ENCODE assay signal across 10 cellular contexts in the genomic region with DNA sequence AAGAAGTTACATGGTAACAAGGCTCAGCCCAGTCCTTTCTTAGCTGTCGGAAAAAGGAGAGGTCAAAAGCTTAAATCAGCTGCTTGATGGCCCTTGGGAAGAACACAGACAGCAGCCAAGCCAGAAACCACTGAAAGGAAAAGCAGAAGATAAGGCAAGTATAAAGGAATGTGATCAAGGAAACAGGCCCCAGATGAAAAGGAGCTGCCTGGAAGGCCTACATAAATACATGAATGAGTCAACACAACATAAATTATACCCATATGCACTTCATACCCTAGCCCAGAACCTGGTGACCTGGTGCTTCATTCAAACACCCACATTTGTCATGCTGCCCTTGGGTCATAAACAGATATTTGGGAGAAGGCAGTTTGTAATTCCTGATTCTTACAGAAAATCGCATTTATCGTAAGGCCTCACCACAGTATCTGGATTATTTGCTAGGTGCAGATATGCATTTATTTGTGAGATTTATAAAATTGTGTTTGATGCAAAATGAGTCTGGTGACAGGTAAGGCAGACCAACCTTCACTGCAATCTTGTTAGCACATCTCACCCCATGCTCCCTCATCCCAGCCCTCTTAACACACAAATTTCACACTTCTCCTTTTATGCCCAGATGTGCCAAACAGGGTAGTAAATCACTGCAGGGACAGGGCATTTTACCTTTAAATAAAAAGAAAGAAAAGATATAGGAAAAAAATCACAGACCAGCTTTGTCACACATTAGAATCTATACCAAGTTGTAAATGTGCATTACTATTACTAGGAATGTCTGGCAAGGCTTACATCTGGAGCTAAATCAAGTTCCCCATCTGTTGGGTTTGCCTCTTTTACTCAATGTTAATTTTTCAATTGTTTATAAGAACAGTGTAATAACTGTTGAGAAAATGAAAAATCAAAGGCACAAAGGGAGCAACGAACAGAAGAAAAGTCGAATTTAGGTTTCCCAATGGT.
DNase-seq lines count a peak whose midpoint lies in the region; ATAC-seq and TF ChIP-seq lines count a peak whose summit lies in the region.
"Had no signal": no experiment of that assay in that cellular context is flagged by ENCODE, and none has a peak within 500 bp of the region (broad histone marks: within the 10 kb centered on the region; RNA-seq: fewer than 3 reads in every experiment).

No MANE protein-coding gene starts in this region.

- no peak for TF ChIP-seq CTCF in foreskin fibroblast (IDR thresholded peaks at IDR 0.05; ENCODE audit: low read depth, low read length)

- peaks cover 27% of the 10 kb centered on the region for H3K4me1 ChIP-seq in rectal smooth muscle tissue (ENCODE audit: control insufficient read depth, insufficient read depth, low read length)

- peak overlapping the region; percentile 65 for H3K27ac ChIP-seq in rectal smooth muscle tissue (ENCODE audit: low read depth, low read length)

- peaks cover 58% of the 10 kb centered on the region for H3K36me3 Mint-ChIP-seq in T-cell

- H3K27ac Mint-ChIP-seq in T-cell, result no peak overlapping the region

- H3K4me3 Mint-ChIP-seq in T-cell, result no peak overlapping the region

- no peaks in the 10 kb centered on the region for H3K27me3 ChIP-seq in rectal smooth muscle tissue (ENCODE audit: control insufficient read depth, insufficient read depth, low read length)

- CTCF ChIA-PET in T-cell (lab: Charles Lee), result interaction anchor here in 1 of 2 donors (0.6 kb wide), 1 partner anchor 95 kb away, joined by 3 read pairs; the partner anchor contains the start of gene KCNIP2

- H3K36me3 ChIP-seq in rectal smooth muscle tissue (ENCODE audit: control insufficient read depth, insufficient read depth, low read length), result no peaks in the 10 kb centered on the region

- ATAC-seq in T-cell (replicated peaks in 1 of 4), result no peak

- H3K9me3 Mint-ChIP-seq in T-cell, result no peaks in the 10 kb centered on the region

- POLR2A ChIA-PET in T-cell (lab: Charles Lee), result no interaction called here

- no peaks in the 10 kb centered on the region for H3K27me3 Mint-ChIP-seq in T-cell

- H3K9ac ChIP-seq in rectal smooth muscle tissue (ENCODE audit: low read length), result no peak overlapping the region

- DNase-seq in ELF-1 (ENCODE audit: low read depth, low spot score) (peak; percentile 37), RPMI7951 (ENCODE audit: low read depth) (peak; percentile 90), foreskin fibroblast (peak; percentile 86 to 93), T-cell (no peak), NCI-H2081 (lab: John Stamatoyannopoulos, UW) (no peak), NCI-H2029 treated with DMSO at 0.1 percent for 48 hours (lab: John Stamatoyannopoulos, UW) (no peak), Ammon's horn (ENCODE audit: low spot score) (no peak)
- DNase-seq: NCI-H146; stimulated activated naive CD8-positive, alpha-beta T cell treated with anti-CD3 and anti-CD28 coated beads, Interleukin-15, Interleukin-2, amounts not matched to agents 100 U/mL and 50 U/mL, for 24 hours had no signal

- peaks cover 13 to 16% (median 15%) of the 10 kb centered on the region in 3 donors for H3K4me1 Mint-ChIP-seq in T-cell

- peak overlapping the region in 1 of 2 donors; percentile 18 for H3K4me3 ChIP-seq in foreskin fibroblast (ENCODE audit: low read depth in 1 of 2, low read length in 2 of 2)
- no peak overlapping the region for H3K4me3 ChIP-seq in rectal smooth muscle tissue (ENCODE audit: low read length)

Comparison
In these comparisons a context has a peak if more than half of its experiments do, and no peak if none do; other contexts are left out.
1. DNase-seq: peak in ELF-1 (single experiment), RPMI7951 (single experiment) and foreskin fibroblast (2 of 2); none in T-cell (0 of 34), NCI-H2081 (0 of 2), NCI-H2029 treated with DMSO at 0.1 percent for 48 hours (single experiment) and Ammon's horn (single experiment).